Comparison of ENCODE assay signal across 1 cellular context in genomic region chr7:150754950-150755349, GRCh38.
TF ChIP-seq lines count a peak whose summit lies in the region.

No MANE protein-coding gene starts in this region.

TF ChIP-seq in GM12878, 131 proteins besides CTCF, POLR2A, EP300 and RAD21:
- TF ChIP-seq NKRF (conservative IDR thresholded peaks at IDR 0.05) (no peak), EED (IDR thresholded peaks at IDR 0.05; ENCODE audit: low read depth) (0 out of 2 replicates have a peak, but pooled peaks have one; percentile 3)
